8 cellular contexts compared by ENCODE assay signal in the genomic region with DNA sequence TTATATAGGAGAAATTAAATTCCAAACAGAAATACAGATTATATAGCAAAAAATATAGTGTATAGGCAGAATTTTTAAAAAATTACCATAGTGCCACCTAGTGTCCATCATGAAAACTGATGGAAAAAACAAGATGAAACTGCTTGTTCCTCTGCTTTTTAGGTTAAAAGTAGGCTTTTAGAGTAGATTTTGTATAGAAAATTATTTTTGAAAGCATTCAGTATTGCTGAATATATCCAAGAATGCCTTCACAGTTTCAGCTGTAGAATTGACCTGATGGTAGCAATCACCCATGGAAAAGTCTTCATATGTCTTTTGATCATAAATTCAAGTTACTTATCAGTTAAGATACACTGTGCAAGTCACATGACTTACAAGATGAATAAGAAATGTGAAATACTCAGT. TPM values are rescaled to one million over a fixed set of nuclear protein-coding genes. Genes with fewer than 3 reads are reported as not detected.
DNase-seq lines count a peak whose midpoint lies in the region; ATAC-seq, FAIRE-seq and TF ChIP-seq lines count a peak whose summit lies in the region.

No MANE protein-coding gene starts in this region.

- H3K4me1 Mint-ChIP-seq in mesothelial cell of epicardium = no peaks in the 10 kb centered on the region

- H3K27me3 ChIP-seq in KMS-11 (ENCODE audit: insufficient read depth, low read depth) (no peaks in the 10 kb centered on the region), bronchial epithelial cell (ENCODE audit: control insufficient read depth, insufficient read depth, low read length) (no peaks in the 10 kb centered on the region)

- DNase-seq in Caki2 (ENCODE audit: low read depth) = peak; percentile 11
- DNase-seq in bronchial epithelial cell (ENCODE audit: low read depth) = peak; percentile 23
- no peak for DNase-seq in mesothelial cell of epicardium (ENCODE audit: low spot score in 2 of 2, unreplicated experiment in 2 of 2)
- DNase-seq in NCI-H2029 treated with DMSO at 0.1 percent for 48 hours (lab: John Stamatoyannopoulos, UW) = no peak
- DNase-seq in left cardiac atrium = no peak

- no peak overlapping the region for H3K27ac Mint-ChIP-seq in mesothelial cell of epicardium

- H3K27ac ChIP-seq in KMS-11 = no peak overlapping the region

- H3K79me2 ChIP-seq in KMS-11 (ENCODE audit: insufficient read depth, low read depth) = no peaks in the 10 kb centered on the region; the same call in 1 of the 2 replicates

- H3K27me3 Mint-ChIP-seq in mesothelial cell of epicardium (ENCODE audit: low read depth) = no peaks in the 10 kb centered on the region

- FAIRE-seq in bronchial epithelial cell (lab: Jason Lieb, UNC) = no peak

- no peak overlapping the region for H3K4me3 Mint-ChIP-seq in mesothelial cell of epicardium

- H2AFZ ChIP-seq in KMS-11 (ENCODE audit: low read depth) = no peak overlapping the region

- H4K20me1 ChIP-seq in KMS-11 (ENCODE audit: insufficient read depth) = 0 out of 2 replicates have a peak, but pooled peaks cover 3% of the 10 kb centered on the region

- H3K9me3 Mint-ChIP-seq in mesothelial cell of epicardium = peaks cover 5% of the 10 kb centered on the region

- H3K36me3 ChIP-seq in KMS-11 (ENCODE audit: insufficient read depth) (no peaks in the 10 kb centered on the region), bronchial epithelial cell (ENCODE audit: control insufficient read depth, insufficient read depth, low read length) (peaks cover 8% of the 10 kb centered on the region)

- ATAC-seq in HG03045 (IDR thresholded peaks at IDR 0.05; ENCODE audit: unreplicated experiment) (no peak), HG03159 (IDR thresholded peaks at IDR 0.05; ENCODE audit: unreplicated experiment) (no peak), left cardiac atrium (no peak)

- intact Hi-C loops in left cardiac atrium (cut with DNase I) = loop anchor here in 1 of 2 donors (2.0 to 5.0 kb wide), 2 partner anchors 295 to 411 kb away; no protein-coding TSS in a partner anchor

- H3K4me1 ChIP-seq in KMS-11 (ENCODE audit: low read depth, poor library complexity, severe bottlenecking) = peaks cover 31% of the 10 kb centered on the region

- TF ChIP-seq CTCF in KMS-11 (conservative IDR thresholded peaks at IDR 0.05; ENCODE audit: low read depth, low read length) (peak; percentile 93), bronchial epithelial cell (IDR thresholded peaks at IDR 0.05; ENCODE audit: insufficient read depth, low read length, severe bottlenecking) (peak; percentile 17), mesothelial cell of epicardium (IDR thresholded peaks at IDR 0.05; ENCODE audit: unreplicated experiment) (peak; percentile 91)

- no peak overlapping the region for H3K4me2 ChIP-seq in KMS-11

- H3K36me3 Mint-ChIP-seq in mesothelial cell of epicardium = peaks cover 21% of the 10 kb centered on the region

- in situ Hi-C loops in Caki2 (cut with HindIII; ENCODE audit: low pct_unique_long_range_greater_than_20kb, low sequenced_read_pairs) = no loop called here

- no peak overlapping the region for H3K9ac ChIP-seq in KMS-11

- H3K4me3 ChIP-seq in KMS-11 (IDR thresholded peaks at IDR 0.05; ENCODE audit: insufficient read depth, low read depth, low read length) = no peak overlapping the region
- no peak overlapping the region for H3K4me3 ChIP-seq in bronchial epithelial cell (ENCODE audit: low read depth, low read length)

RNA-seq across cellular contexts. Expression of a gene that starts 19.7 kb away (rescaled TPM):
- 13.2 and 56.0 TPM in 2 replicates for total RNA-seq in Caki2 (2014; rRNA removed; shearing (Covaris generic); ENCODE audit: low replicate concordance)
- 16.1 and 17.6 TPM in 2 replicates for total RNA-seq in bronchial epithelial cell
- total RNA-seq in mesothelial cell of epicardium = 25.9 to 29.4 TPM (median 29.1 TPM) in 3 replicates
- 10 to 100 TPM; 20.9 to 22.5 TPM for total RNA-seq in left cardiac atrium

RNA-seq across cellular contexts. Expression of a gene that starts 21.0 kb away (rescaled TPM):
- total RNA-seq in Caki2 (2014; rRNA removed; shearing (Covaris generic); ENCODE audit: low replicate concordance) = not detected in 2 replicates
- total RNA-seq in bronchial epithelial cell = not detected in 2 replicates
- total RNA-seq in mesothelial cell of epicardium = 9.9 to 12.0 TPM (median 10.7 TPM) in 3 replicates
- under 1 TPM; 0.15 to 0.16 TPM for total RNA-seq in left cardiac atrium

Comparison
In these comparisons a context has a peak if more than half of its experiments do, and no peak if none do; other contexts are left out.
1. DNase-seq: peak in Caki2 (single experiment) and bronchial epithelial cell (single experiment); none in mesothelial cell of epicardium (0 of 2), NCI-H2029 treated with DMSO at 0.1 percent for 48 hours (single experiment) and left cardiac atrium (single experiment).
2. CTCF ChIP-seq: peak in every context shown above with its lines; median percentile 93 in KMS-11; 91 in mesothelial cell of epicardium; 17 in bronchial epithelial cell.